In the genomic region with DNA sequence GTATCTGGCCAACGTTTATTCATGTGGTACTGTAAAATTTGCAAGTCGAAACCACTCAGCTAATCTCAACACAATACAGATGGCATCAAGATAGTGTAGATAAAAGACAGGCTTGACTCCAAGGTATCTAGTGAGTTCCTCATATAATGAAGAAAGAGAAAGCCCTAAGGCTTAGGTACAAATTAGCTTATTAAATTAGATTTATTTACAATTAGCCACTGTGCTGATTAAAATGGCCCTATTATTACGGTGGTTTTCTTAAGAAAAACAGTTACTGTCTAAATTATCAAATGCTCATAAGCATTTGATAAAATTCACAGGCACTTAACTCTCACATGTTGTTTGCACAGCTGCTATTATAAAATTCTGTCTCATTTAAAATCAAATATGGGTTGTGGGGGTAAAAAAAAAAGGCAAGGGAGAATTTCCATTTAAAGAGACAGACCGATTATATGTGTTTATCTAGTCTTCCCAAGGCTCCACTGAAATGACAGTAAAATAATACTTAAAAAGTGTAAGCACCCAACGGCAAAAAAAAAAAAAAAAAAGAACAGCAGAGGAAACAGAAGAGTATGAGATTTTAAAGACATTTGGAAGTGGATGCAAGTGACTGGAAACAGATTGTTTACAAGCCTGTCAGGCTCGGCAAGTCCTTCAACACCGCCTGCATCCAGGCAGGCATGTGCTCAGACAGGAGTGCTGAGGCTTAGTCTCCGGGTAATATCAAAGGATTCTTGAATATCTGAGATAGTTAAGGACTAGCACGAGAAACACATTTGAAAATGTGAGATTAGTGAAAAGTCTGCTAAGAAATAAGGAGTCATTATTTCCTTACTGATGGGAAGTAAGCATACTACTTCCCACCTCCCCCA, we compare ENCODE assay signal across 14 cellular contexts. TPM values are rescaled to one million over a fixed set of nuclear protein-coding genes. Genes with fewer than 3 reads are reported as not detected.
DNase-seq lines count a peak whose midpoint lies in the region; ATAC-seq and TF ChIP-seq lines count a peak whose summit lies in the region.
"Had no signal": no experiment of that assay in that cellular context is flagged by ENCODE, and none has a peak within 500 bp of the region (broad histone marks: within the 10 kb centered on the region; RNA-seq: fewer than 3 reads in every experiment).

No MANE protein-coding gene starts in this region.

- DNase-seq in NCI-H1105 (lab: John Stamatoyannopoulos, UW) (peak; percentile 84), NCI-H526 treated with DMSO at 0.1 percent for 48 hours (lab: John Stamatoyannopoulos, UW) (peak; percentile 97), epithelial cell of prostate (ENCODE audit: low read depth, low spot score) (no peak), prostate gland (ENCODE audit: low spot score) (no peak), amniotic stem cell (lab: John Stamatoyannopoulos, UW) (no peak)
- DNase-seq in stimulated activated CD4-positive, alpha-beta T cell treated with anti-CD3 and anti-CD28 coated beads, Interleukin-2, amount 100 ng/mL, for 24 hours = no peak
- DNase-seq: activated T-cell treated with anti-CD3 and anti-CD28 coated beads for 4 hours; islet precursor cell; PC-9; stimulated activated naive CD8-positive, alpha-beta T cell treated with anti-CD3 and anti-CD28 coated beads, Interleukin-15, Interleukin-2, amounts not matched to agents 100 U/mL and 50 U/mL, for 24 hours had no signal

- H3K27ac ChIP-seq in 22Rv1 (0 out of 2 replicates have a peak overlapping the region, but pooled peaks have one; percentile 0), epithelial cell of prostate (peak overlapping the region; percentile 48), prostate gland (no peak overlapping the region)
- H3K27ac ChIP-seq: neutrophil, PC-9 had no signal

- no peak for ATAC-seq in GM18861 (IDR thresholded peaks at IDR 0.05; ENCODE audit: unreplicated experiment)
- ATAC-seq: stimulated activated naive CD8-positive, alpha-beta T cell treated with anti-CD3 and anti-CD28 coated beads, Interleukin-15, Interleukin-2, amounts not matched to agents 100 U/mL and 50 U/mL, for 24 hours had no signal

- H3K27me3 ChIP-seq in prostate gland (replicated peaks; ENCODE audit: insufficient read depth) = no peaks in the 10 kb centered on the region
- H3K27me3 ChIP-seq: brain microvascular endothelial cell, neutrophil had no signal

- peaks cover 2% of the 10 kb centered on the region for H3K4me1 ChIP-seq in prostate gland (replicated peaks)

- 26% methylated on average over 9 of the region's 9 CpGs for WGBS in prostate gland

- no peak overlapping the region for H3K4me3 ChIP-seq in prostate gland
- H3K4me3 ChIP-seq: PC-9 had no signal

- TF ChIP-seq CTCF in 22Rv1 (IDR thresholded peaks at IDR 0.05) (no peak), prostate gland (IDR thresholded peaks at IDR 0.05) (no peak)

- intact Hi-C loops in prostate gland (cut with DNase I) = no loop called here

- TF ChIP-seq POLR2A in prostate gland (IDR thresholded peaks at IDR 0.05) = no peak

- H3K9me3 ChIP-seq in prostate gland = no peaks in the 10 kb centered on the region
- H3K9me3 ChIP-seq: neutrophil had no signal

- no peaks in the 10 kb centered on the region for H3K36me3 ChIP-seq in prostate gland
- H3K36me3 ChIP-seq: brain microvascular endothelial cell, neutrophil had no signal

RNA-seq across cellular contexts. Expression of gene FAM13A, which starts 55.1 kb away (rescaled TPM):
- total RNA-seq in prostate gland = 100 to 1,000 TPM in 1 of 2 donors, 10 to 100 TPM in 1; 27.2 to 107 TPM

Comparison
In these comparisons a context has a peak if more than half of its experiments do, and no peak if none do; other contexts are left out.
1. H3K27ac ChIP-seq: peak in 22Rv1 (single experiment) and epithelial cell of prostate (single experiment); none in prostate gland (0 of 2).
2. DNase-seq: peak in NCI-H1105 (single experiment) and NCI-H526 treated with DMSO at 0.1 percent for 48 hours (single experiment); none in epithelial cell of prostate (single experiment), prostate gland (single experiment), stimulated activated CD4-positive, alpha-beta T cell treated with anti-CD3 and anti-CD28 coated beads, Interleukin-2, amount 100 ng/mL, for 24 hours (0 of 2) and amniotic stem cell (single experiment).